15 cellular contexts compared by ENCODE assay signal in genomic region chr2:227491391-227491790, GRCh38. TPM values are rescaled to one million over a fixed set of nuclear protein-coding genes. Genes with fewer than 3 reads are reported as not detected.
A peak's percentile ranks its signal among the peaks of the same experiment; 100 is the strongest.
DNase-seq lines count a peak whose midpoint lies in the region; ATAC-seq, FAIRE-seq and TF ChIP-seq lines count a peak whose summit lies in the region.
"Had no signal": no experiment of that assay in that cellular context is flagged by ENCODE, and none has a peak within 500 bp of the region (broad histone marks: within the 10 kb centered on the region; RNA-seq: fewer than 3 reads in every experiment).

No MANE protein-coding gene starts in this region.

- TF ChIP-seq CTCF in A549 (IDR thresholded peaks at IDR 0.05) (no peak), right atrium auricular region (IDR thresholded peaks at IDR 0.05) (no peak)

- H3K4me1 ChIP-seq in A549 (peaks cover 73% of the 10 kb centered on the region), right atrium auricular region (peaks cover 0 to 20% of the 10 kb centered on the region in 2 donors)
- H3K4me1 ChIP-seq: Caco-2, HAP-1 had no signal

- no peak for TF ChIP-seq RAD21 in A549 (conservative IDR thresholded peaks at IDR 0.05 in 1 of 2, IDR thresholded peaks at IDR 0.05 in 1 of 2)

- H3K4me2 ChIP-seq in A549, result peak overlapping the region; percentile 26

- H3K4me3 ChIP-seq in A549, result no peak overlapping the region
- no peak overlapping the region for H3K4me3 ChIP-seq in right atrium auricular region
- H3K4me3 ChIP-seq: HAP-1 had no signal

- DNase-seq in A549 (ENCODE audit: low read depth in 1 of 2, low spot score in 1 of 2), result no peak
- DNase-seq in lung microvascular endothelial cell (ENCODE audit: low read depth in 2 of 2), result peak; percentile 51 to 62
- DNase-seq in NCI-H345 treated with DMSO at 0.1 percent for 48 hours (lab: John Stamatoyannopoulos, UW; ENCODE audit: unreplicated experiment), result no peak
- DNase-seq in RKO (ENCODE audit: low spot score), result no peak
- no peak for DNase-seq in right atrium auricular region (ENCODE audit: low spot score)
- DNase-seq: 8988T; Caco-2; CD8-positive, alpha-beta T cell; DND-41; GF-D8 had no signal

- CTCF ChIA-PET in A549 (lab: Yijun Ruan, JAX), result interaction anchor here (0.9 to 1.6 kb wide), 2 partner anchors 11 to 86 kb away, joined by 4 to 9 read pairs; no protein-coding TSS in a partner anchor

- TF ChIP-seq POLR2A in A549 (IDR thresholded peaks at IDR 0.05; ENCODE audit: low read length), result no peak

- POLR2A ChIA-PET in A549 (lab: Yijun Ruan, JAX), result no interaction called here

- WGBS in A549 (ENCODE audit: missing lambda C conversion rate), result 69% methylated on average over 3 of the region's 3 CpGs

- H3K9me3 ChIP-seq in A549, result peaks cover 4% of the 10 kb centered on the region; the same call in 1 of the 3 replicates
- no peaks in the 10 kb centered on the region for H3K9me3 ChIP-seq in right atrium auricular region
- H3K9me3 ChIP-seq: Caco-2, HAP-1 had no signal

- H3K27ac ChIP-seq in A549, result no peak overlapping the region
- H3K27ac ChIP-seq in right atrium auricular region, result no peak overlapping the region

- no peaks in the 10 kb centered on the region for H3K36me3 ChIP-seq in right atrium auricular region

- H3K27me3 ChIP-seq in right atrium auricular region, result no peaks in the 10 kb centered on the region

- no peak for ATAC-seq in A549
- no peak for ATAC-seq in HG03045 (IDR thresholded peaks at IDR 0.05; ENCODE audit: unreplicated experiment)
- ATAC-seq: CD8-positive, alpha-beta T cell had no signal

- TF ChIP-seq EP300 in A549 (IDR thresholded peaks at IDR 0.05), result no peak

- FAIRE-seq in A549 (lab: Jason Lieb, UNC), result no peak
- peak; percentile 51 for FAIRE-seq in TTC549 (lab: Jason Lieb, UNC)
- peak; percentile 83 for FAIRE-seq in endometrium (lab: Jason Lieb, UNC)
- FAIRE-seq: H1 had no signal

TF ChIP-seq in A549, 52 proteins besides CTCF, POLR2A, EP300 and RAD21:
- TF ChIP-seq POLR2AphosphoS2 (conservative IDR thresholded peaks at IDR 0.05; ENCODE audit: low read length), result no peak
- TF ChIP-seq RNF2 (IDR thresholded peaks at IDR 0.05; ENCODE audit: borderline replicate concordance, low read depth), result no peak
- TF ChIP-seq SREBF2 (IDR thresholded peaks at IDR 0.05), result no peak
- no peak for TF ChIP-seq ZC3H11A (IDR thresholded peaks at IDR 0.05)
- TF ChIP-seq EHF (CRISPR knock-in tag; IDR thresholded peaks at IDR 0.05), result no peak
- no peak for TF ChIP-seq BHLHE40 (IDR thresholded peaks at IDR 0.05; ENCODE audit: low read depth, low read length)
- no peak for TF ChIP-seq RFX5 (IDR thresholded peaks at IDR 0.05)
- TF ChIP-seq HMGXB4 (CRISPR knock-in tag; IDR thresholded peaks at IDR 0.05; ENCODE audit: borderline replicate concordance), result no peak
- TF ChIP-seq HOXB5 (CRISPR knock-in tag; IDR thresholded peaks at IDR 0.05), result no peak
- no peak for TF ChIP-seq KDM1A (IDR thresholded peaks at IDR 0.05; ENCODE audit: low read depth)
- no peak for TF ChIP-seq CHD4 (IDR thresholded peaks at IDR 0.05; ENCODE audit: borderline replicate concordance)

RNA-seq across cellular contexts. Expression of gene AGFG1, which starts 19.4 kb away (rescaled TPM):
- polyA plus RNA-seq in A549 (2011; rRNA removed), result 384 and 415 TPM in 2 replicates
- polyA plus RNA-seq in A549 (2012; cell fraction: cytosol; rRNA removed), result 107 and 152 TPM in 2 replicates
- 116 and 183 TPM in 2 replicates for polyA plus RNA-seq in A549 (2012; cell fraction: nucleus; rRNA removed)
- polyA plus RNA-seq in A549 (2017; fragmentation: RNase III; extraction: RNeasy Plus Mini Kit Qiagen cat#74134 plus additional on column Dnase treatment), result 96.9 to 104 TPM (median 100 TPM) in 3 replicates
- polyA minus RNA-seq in A549 (2011; rRNA and poly(A)+ RNA removed), result 677 and 730 TPM in 2 replicates
- total RNA-seq in lung microvascular endothelial cell, result 25.1 and 30.0 TPM in 2 replicates
- 10 to 100 TPM; 47.8 to 75.7 TPM for total RNA-seq in right atrium auricular region

Comparison
In these comparisons a context has a peak if more than half of its experiments do, and no peak if none do; other contexts are left out.
1. DNase-seq: peak in lung microvascular endothelial cell (2 of 2); none in A549 (0 of 2), NCI-H345 treated with DMSO at 0.1 percent for 48 hours (single experiment), RKO (single experiment) and right atrium auricular region (single experiment).